Comparison of ENCODE assay signal across 15 cellular contexts in the genomic region with DNA sequence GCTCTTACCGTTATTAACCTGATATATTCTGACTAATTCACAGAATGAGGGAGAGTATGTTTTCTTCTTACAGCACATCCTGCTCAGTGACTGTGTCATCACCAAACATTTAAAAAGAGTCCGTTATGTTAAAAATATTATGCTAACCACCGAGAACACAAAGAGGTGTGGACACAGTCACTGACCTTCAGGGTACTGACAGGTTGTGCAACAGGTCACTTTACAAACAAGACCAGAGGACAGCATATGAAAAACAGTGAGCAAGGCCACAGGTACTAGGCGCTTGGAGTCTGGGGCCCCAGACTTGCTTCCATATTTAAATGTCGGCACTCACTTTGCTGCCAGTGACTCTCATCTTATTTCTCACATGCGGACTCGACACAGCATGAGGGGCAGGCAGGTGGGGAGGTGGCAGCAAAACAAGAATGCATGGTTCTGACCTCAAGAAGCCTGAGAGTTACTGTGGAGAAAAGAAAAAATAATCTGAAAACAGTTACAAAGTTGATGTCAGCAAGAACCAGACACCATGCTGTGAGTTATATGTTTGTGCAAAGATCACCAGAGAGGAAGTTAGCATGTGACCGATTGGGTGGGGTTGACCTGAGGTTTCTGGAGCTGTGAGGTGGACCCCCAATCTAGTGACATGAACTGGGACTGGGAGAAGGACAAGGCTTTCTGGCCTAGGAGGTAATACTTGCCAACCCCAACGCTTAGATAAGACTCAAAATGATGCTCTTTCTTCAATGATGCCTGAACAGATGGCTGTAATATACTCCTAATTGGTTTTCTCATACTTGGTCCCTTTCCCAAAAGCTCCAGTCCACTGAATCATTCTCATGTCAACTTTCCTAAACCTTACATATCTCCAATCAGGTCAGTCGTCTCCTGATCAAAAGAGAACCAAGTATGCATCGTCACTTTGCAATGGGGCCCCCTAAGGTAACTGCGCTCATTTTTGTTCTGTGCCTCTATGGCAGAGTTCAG.
DNase-seq lines count a peak whose midpoint lies in the region; ATAC-seq and TF ChIP-seq lines count a peak whose summit lies in the region.
"Had no signal": no experiment of that assay in that cellular context is flagged by ENCODE, and none has a peak within 500 bp of the region (broad histone marks: within the 10 kb centered on the region; RNA-seq: fewer than 3 reads in every experiment).

No MANE protein-coding gene starts in this region.

- intact Hi-C loops in activated CD4-positive, alpha-beta memory T cell treated with anti-CD3 and anti-CD28 coated beads for 36 hours (cut with micrococcal nuclease) = no loop called here
- intact Hi-C loops in spleen (cut with DNase I; ENCODE audit: low total_unique reads) = no loop called here

- no peaks in the 10 kb centered on the region for H3K27me3 ChIP-seq in spleen (replicated peaks in 1 of 7)

- peaks cover 0 to 38% (median 6%) of the 10 kb centered on the region in 6 donors for H3K4me1 ChIP-seq in spleen

- ATAC-seq in stimulated activated memory B cell treated with anti-CD40 and anti-IgM and Interleukin-4, amounts not matched to agents 10 μg/mL and 1 μg/mL and 100 μg/mL, for 72 hours = peak; percentile 4
- ATAC-seq in GM21576 (IDR thresholded peaks at IDR 0.05; ENCODE audit: unreplicated experiment) = no peak

- H3K36me3 Mint-ChIP-seq in activated CD4-positive, alpha-beta memory T cell treated with anti-CD3 and anti-CD28 coated beads, Interleukin-2, amount 10 ng/mL, durations not matched to agents 7 days and 5 days (ENCODE audit: low read depth) = peaks cover 12% of the 10 kb centered on the region
- peaks cover 8% of the 10 kb centered on the region for H3K36me3 Mint-ChIP-seq in activated CD4-positive, alpha-beta memory T cell treated with anti-CD3 and anti-CD28 coated beads for 36 hours
- peaks cover 44% of the 10 kb centered on the region for H3K36me3 Mint-ChIP-seq in stimulated activated memory B cell treated with anti-CD40 and anti-IgM and Interleukin-4, amounts not matched to agents 10 μg/mL and 1 μg/mL and 100 μg/mL, for 72 hours

- 72 to 88% (median 76%) methylated on average over 12 of the region's 12 CpGs for WGBS in spleen, 5 donors

- peaks cover 43% of the 10 kb centered on the region for H3K4me1 Mint-ChIP-seq in activated CD4-positive, alpha-beta memory T cell treated with anti-CD3 and anti-CD28 coated beads, Interleukin-2, amount 10 ng/mL, durations not matched to agents 7 days and 5 days
- peaks cover 30% of the 10 kb centered on the region for H3K4me1 Mint-ChIP-seq in activated CD4-positive, alpha-beta memory T cell treated with anti-CD3 and anti-CD28 coated beads for 36 hours (ENCODE audit: low read depth)
- peaks cover 57% of the 10 kb centered on the region for H3K4me1 Mint-ChIP-seq in stimulated activated memory B cell treated with anti-CD40 and anti-IgM and Interleukin-4, amounts not matched to agents 10 μg/mL and 1 μg/mL and 100 μg/mL, for 72 hours

- no peak overlapping the region for H3K4me3 ChIP-seq in spleen

- TF ChIP-seq CTCF in spleen (IDR thresholded peaks at IDR 0.05 in 8 of 11, conservative IDR thresholded peaks at IDR 0.05 in 3 of 11) = no peak

- H3K27ac Mint-ChIP-seq in activated CD4-positive, alpha-beta memory T cell treated with anti-CD3 and anti-CD28 coated beads, Interleukin-2, amount 10 ng/mL, durations not matched to agents 7 days and 5 days = peak overlapping the region; percentile 33
- no peak overlapping the region for H3K27ac Mint-ChIP-seq in activated CD4-positive, alpha-beta memory T cell treated with anti-CD3 and anti-CD28 coated beads for 36 hours
- peak overlapping the region; percentile 76 for H3K27ac Mint-ChIP-seq in stimulated activated memory B cell treated with anti-CD40 and anti-IgM and Interleukin-4, amounts not matched to agents 10 μg/mL and 1 μg/mL and 100 μg/mL, for 72 hours
- H3K27ac Mint-ChIP-seq: mesothelial cell of epicardium had no signal

- H3K36me3 ChIP-seq in spleen = peaks cover 0 to 31% (median 3%) of the 10 kb centered on the region in 6 donors

- peak overlapping the region in 2 of 8 donors; percentile 35 to 54 for H3K27ac ChIP-seq in spleen

- no peaks in the 10 kb centered on the region for H3K27me3 Mint-ChIP-seq in activated CD4-positive, alpha-beta memory T cell treated with anti-CD3 and anti-CD28 coated beads, Interleukin-2, amount 10 ng/mL, durations not matched to agents 7 days and 5 days
- no peaks in the 10 kb centered on the region for H3K27me3 Mint-ChIP-seq in activated CD4-positive, alpha-beta memory T cell treated with anti-CD3 and anti-CD28 coated beads for 36 hours
- no peaks in the 10 kb centered on the region for H3K27me3 Mint-ChIP-seq in stimulated activated memory B cell treated with anti-CD40 and anti-IgM and Interleukin-4, amounts not matched to agents 10 μg/mL and 1 μg/mL and 100 μg/mL, for 72 hours

- H3K9me3 ChIP-seq in spleen = no peaks in the 10 kb centered on the region

- no peak for TF ChIP-seq POLR2A in spleen (IDR thresholded peaks at IDR 0.05)

- no peak for DNase-seq in activated CD4-positive, alpha-beta memory T cell treated with anti-CD3 and anti-CD28 coated beads, Interleukin-2, amount 10 ng/mL, durations not matched to agents 7 days and 5 days
- DNase-seq in activated CD4-positive, alpha-beta memory T cell treated with anti-CD3 and anti-CD28 coated beads for 36 hours = no peak
- DNase-seq in MV-4-11 (lab: John Stamatoyannopoulos, UW) = peak; percentile 5
- peak; percentile 38 for DNase-seq in fibroblast of gingiva (ENCODE audit: low read depth)
- DNase-seq in spleen = no peak
- DNase-seq in dermis blood vessel endothelial cell = no peak
- DNase-seq: ACHN; activated gamma-delta T cell; effector memory CD4-positive, alpha-beta T cell; GF-D8; hippocampal formation; Karpas-422 had no signal

- no peaks in the 10 kb centered on the region for H3K9me3 Mint-ChIP-seq in activated CD4-positive, alpha-beta memory T cell treated with anti-CD3 and anti-CD28 coated beads, Interleukin-2, amount 10 ng/mL, durations not matched to agents 7 days and 5 days
- H3K9me3 Mint-ChIP-seq in activated CD4-positive, alpha-beta memory T cell treated with anti-CD3 and anti-CD28 coated beads for 36 hours = no peaks in the 10 kb centered on the region
- H3K9me3 Mint-ChIP-seq in stimulated activated memory B cell treated with anti-CD40 and anti-IgM and Interleukin-4, amounts not matched to agents 10 μg/mL and 1 μg/mL and 100 μg/mL, for 72 hours = no peaks in the 10 kb centered on the region
- H3K9me3 Mint-ChIP-seq: mesothelial cell of epicardium had no signal

- CTCF ChIA-PET in activated CD4-positive, alpha-beta memory T cell treated with anti-CD3 and anti-CD28 coated beads, Interleukin-2, amount 10 ng/mL, durations not matched to agents 7 days and 5 days (lab: Charles Lee) = no interaction called here
- CTCF ChIA-PET in activated CD4-positive, alpha-beta memory T cell treated with anti-CD3 and anti-CD28 coated beads for 36 hours (lab: Charles Lee) = interaction anchor here (1.5 to 3.8 kb wide), 2 partner anchors 28 to 330 kb away, joined by 3 to 26 read pairs; no protein-coding TSS in a partner anchor

- no peak overlapping the region for H3K4me3 Mint-ChIP-seq in activated CD4-positive, alpha-beta memory T cell treated with anti-CD3 and anti-CD28 coated beads, Interleukin-2, amount 10 ng/mL, durations not matched to agents 7 days and 5 days
- no peak overlapping the region for H3K4me3 Mint-ChIP-seq in activated CD4-positive, alpha-beta memory T cell treated with anti-CD3 and anti-CD28 coated beads for 36 hours
- peak overlapping the region; percentile 15 for H3K4me3 Mint-ChIP-seq in stimulated activated memory B cell treated with anti-CD40 and anti-IgM and Interleukin-4, amounts not matched to agents 10 μg/mL and 1 μg/mL and 100 μg/mL, for 72 hours
- H3K4me3 Mint-ChIP-seq: mesothelial cell of epicardium had no signal

- POLR2A ChIA-PET in activated CD4-positive, alpha-beta memory T cell treated with anti-CD3 and anti-CD28 coated beads, Interleukin-2, amount 10 ng/mL, durations not matched to agents 7 days and 5 days (lab: Charles Lee) = no interaction called here
- POLR2A ChIA-PET in activated CD4-positive, alpha-beta memory T cell treated with anti-CD3 and anti-CD28 coated beads for 36 hours (lab: Charles Lee) = no interaction called here

Comparison
In these comparisons a context has a peak if more than half of its experiments do, and no peak if none do; other contexts are left out.
1. DNase-seq: peak in MV-4-11 (single experiment) and fibroblast of gingiva (single experiment); none in activated CD4-positive, alpha-beta memory T cell treated with anti-CD3 and anti-CD28 coated beads, Interleukin-2, amount 10 ng/mL, durations not matched to agents 7 days and 5 days (single experiment), activated CD4-positive, alpha-beta memory T cell treated with anti-CD3 and anti-CD28 coated beads for 36 hours (single experiment), spleen (single experiment) and dermis blood vessel endothelial cell (single experiment).